In the genomic region with DNA sequence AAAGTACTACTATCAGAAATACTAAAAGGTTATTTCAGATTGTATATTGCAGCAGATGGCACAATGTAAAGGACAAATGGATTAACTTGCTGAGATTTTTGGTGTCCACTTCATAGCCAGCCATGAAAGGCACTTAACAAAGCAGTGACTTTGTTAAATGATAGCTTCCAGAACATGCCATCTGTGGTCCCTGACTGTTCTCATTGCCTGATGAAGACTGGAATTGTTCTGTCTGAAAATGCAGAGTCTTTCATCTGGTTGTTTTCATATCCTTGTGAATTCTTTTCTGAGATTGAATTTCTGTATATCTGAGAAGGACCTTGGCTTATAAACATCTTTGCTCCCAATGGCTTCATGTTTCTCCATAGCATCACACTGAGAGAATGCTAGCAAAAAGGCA, we compare ENCODE assay signal across 28 cellular contexts. TPM values are rescaled to one million over a fixed set of nuclear protein-coding genes. Genes with fewer than 3 reads are reported as not detected.
"Had no signal": no experiment of that assay in that cellular context is flagged by ENCODE, and none has a peak within 500 bp of the region (broad histone marks: within the 10 kb centered on the region; RNA-seq: fewer than 3 reads in every experiment).

No MANE protein-coding gene starts in this region.

- H3K4me1 ChIP-seq: neural progenitor cell, parathyroid adenoma, prostate gland, right atrium auricular region, stomach, testis, tibial artery had no signal

- H3K9ac ChIP-seq: neural progenitor cell, parathyroid adenoma had no signal

- H3K9me3 ChIP-seq: prostate gland, right atrium auricular region, stomach, testis, tibial artery had no signal

- H3K27me3 ChIP-seq: neural progenitor cell, right atrium auricular region, stomach, testis, tibial artery had no signal

- H3K4me2 ChIP-seq: neural progenitor cell, smooth muscle cell had no signal

- H3K79me2 ChIP-seq: parathyroid adenoma had no signal

- FAIRE-seq: colon, frontal cortex, keratinocyte had no signal

- H3K36me3 ChIP-seq: neural progenitor cell, prostate gland, right atrium auricular region, stomach, tibial artery had no signal

- H3K27ac ChIP-seq: dorsolateral prefrontal cortex, neural progenitor cell, parathyroid adenoma, prostate gland, right atrium auricular region, stomach, testis, tibial artery had no signal

- ATAC-seq: left lobe of liver; naive thymus-derived CD4-positive, alpha-beta T cell; sciatic nerve; stimulated activated effector memory CD8-positive, alpha-beta T cell treated with anti-CD3 and anti-CD28 coated beads, Interleukin-12 subunit alpha, Interleukin-12 subunit beta, amount 100 ng/mL, for 72 hours had no signal

- H2AFZ ChIP-seq: neural progenitor cell, parathyroid adenoma had no signal

- H3K4me3 ChIP-seq: dorsolateral prefrontal cortex, lung, neural progenitor cell, prostate gland, right atrium auricular region, smooth muscle cell, stomach, testis, tibial artery had no signal

- DNase-seq: dorsolateral prefrontal cortex; effector CD4-positive, alpha-beta T cell; mesenchymal stem cell; naive thymus-derived CD4-positive, alpha-beta T cell; stimulated activated CD4-positive, alpha-beta T cell treated with anti-CD3 and anti-CD28 coated beads, Interleukin-12 subunit alpha, Interleukin-12 subunit beta, amount 100 ng/mL, for 4 hours; stimulated activated CD4-positive, alpha-beta T cell treated with anti-CD3 and anti-CD28 coated beads, Interleukin-1b, Interleukin-23, amount 100 ng/mL, for 48 hours; stimulated activated CD4-positive, alpha-beta T cell treated with anti-CD3 and anti-CD28 coated beads, Interleukin-4, amount 100 ng/mL, for 24 hours; stimulated activated naive CD4-positive, alpha-beta T cell treated with Interleukin-2 at 50 U/mL for 16 hours; stomach; testis; tibial artery had no signal

RNA-seq across cellular contexts. Expression of gene LRRTM1, which starts 44.4 kb away (rescaled TPM):
- total RNA-seq: fibroblast of villous mesenchyme; glomerular endothelial cell; left lobe of liver; liver; naive thymus-derived CD4-positive, alpha-beta T cell; osteoblast; subcutaneous adipose tissue had no signal
- polyA plus RNA-seq: keratinocyte; naive thymus-derived CD4-positive, alpha-beta T cell had no signal
